Comparison of ENCODE assay signal across 21 cellular contexts in the genomic region with DNA sequence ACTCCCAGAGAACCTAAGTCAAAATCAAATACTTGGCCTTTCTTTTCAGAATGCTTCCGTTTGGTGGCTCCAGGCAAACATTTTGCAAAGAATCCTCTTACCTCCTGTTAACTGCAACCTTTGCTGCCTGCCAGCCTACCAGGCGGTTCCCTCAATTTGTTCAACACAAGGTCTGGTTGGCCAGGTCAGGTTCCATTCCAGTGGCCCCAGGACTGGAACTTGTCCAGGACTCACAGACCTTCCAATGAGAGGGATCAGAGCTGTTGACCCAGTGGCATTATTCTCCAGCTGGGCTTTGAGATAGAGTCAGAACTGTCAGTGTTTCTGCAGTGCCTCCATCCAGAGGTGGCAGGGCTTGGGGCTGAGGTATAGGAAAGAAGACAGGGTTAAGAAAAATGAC.
DNase-seq lines count a peak whose midpoint lies in the region; FAIRE-seq and TF ChIP-seq lines count a peak whose summit lies in the region.
"Had no signal": no experiment of that assay in that cellular context is flagged by ENCODE, and none has a peak within 500 bp of the region (broad histone marks: within the 10 kb centered on the region; RNA-seq: fewer than 3 reads in every experiment).

No MANE protein-coding gene starts in this region.

- TF ChIP-seq CTCF in A673 (conservative IDR thresholded peaks at IDR 0.05; ENCODE audit: low read depth, low read length) (no peak), MM.1S (IDR thresholded peaks at IDR 0.05; ENCODE audit: low read length) (no peak), stomach (IDR thresholded peaks at IDR 0.05) (no peak), uterus (IDR thresholded peaks at IDR 0.05) (no peak), D721Med (IDR thresholded peaks at IDR 0.05; ENCODE audit: insufficient read depth, missing control alignments) (no peak)

- BruUV-seq in A673 (replicated peaks; lab: Mats Ljungman, UMichigan), result no TSS peak

- DNase-seq in A673 (ENCODE audit: low spot score) (no peak), MM.1S (no peak), stomach (peak; percentile 70), uterus (no peak), NCI-H774 (lab: John Stamatoyannopoulos, UW) (no peak), D721Med (ENCODE audit: insufficient read length, low spot score) (no peak), SHP77 (lab: John Stamatoyannopoulos, UW) (no peak)
- DNase-seq: 8988T; C1 segment of cervical spinal cord; Caco-2; CD4-positive, alpha-beta memory T cell; DMS 273 treated with DMSO at 0.1 percent for 48 hours; DMS79; EL; GDM1; H9 had no signal

- peak overlapping the region; percentile 28 for H2AFZ ChIP-seq in MM.1S (ENCODE audit: low read length)

- no peaks in the 10 kb centered on the region for H3K9me2 ChIP-seq in MM.1S (replicated peaks; ENCODE audit: insufficient read depth, low read length)

- no peak overlapping the region for H3K9ac ChIP-seq in MM.1S (ENCODE audit: low read length)

- peaks cover 24% of the 10 kb centered on the region for H3K4me1 ChIP-seq in A673 (ENCODE audit: insufficient read depth, low read length, poor library complexity, severe bottlenecking)
- H3K4me1 ChIP-seq in MM.1S (ENCODE audit: low read length), result 0 out of 2 replicates have a peak, but pooled peaks cover 2% of the 10 kb centered on the region
- no peaks in the 10 kb centered on the region for H3K4me1 ChIP-seq in stomach
- no peaks in the 10 kb centered on the region for H3K4me1 ChIP-seq in uterus
- H3K4me1 ChIP-seq: A549, Caco-2 had no signal

- FAIRE-seq in D721Med (lab: Jason Lieb, UNC), result no peak
- FAIRE-seq: A549, GM12878, GM19239 had no signal

- H3K4me3 ChIP-seq in A673 (ENCODE audit: low read depth, low read length, poor library complexity, severe bottlenecking) (no peak overlapping the region), MM.1S (ENCODE audit: low read length) (no peak overlapping the region), stomach (no peak overlapping the region), uterus (no peak overlapping the region)
- H3K4me3 ChIP-seq: A549, GM12878, GM23338 had no signal

- no peaks in the 10 kb centered on the region for H3K79me2 ChIP-seq in MM.1S (ENCODE audit: low read length)

- no peaks in the 10 kb centered on the region for H4K20me1 ChIP-seq in MM.1S (ENCODE audit: insufficient read depth, low read length)

- 28 to 46% (median 44%) methylated on average over 2 of the region's 2 CpGs for WGBS in stomach, 5 donors

- no peaks in the 10 kb centered on the region for H3F3A ChIP-seq in MM.1S (ENCODE audit: insufficient read depth, low read length)

- H3K9me3 ChIP-seq in A673 (ENCODE audit: low read depth, low read length, poor library complexity, severe bottlenecking) (peaks cover under 1% of the 10 kb centered on the region), MM.1S (replicated peaks; ENCODE audit: insufficient read depth, low read length) (no peaks in the 10 kb centered on the region), stomach (no peaks in the 10 kb centered on the region), uterus (no peaks in the 10 kb centered on the region)
- H3K9me3 ChIP-seq: Caco-2 had no signal

- POLR2A ChIA-PET in A673 (lab: Charles Lee; ENCODE audit: low non-redundant PET), result no interaction called here

- intact Hi-C loops in A673 (cut with micrococcal nuclease; ENCODE audit: unreplicated experiment), result no loop called here
- intact Hi-C loops in stomach (cut with DNase I; ENCODE audit: low total_unique reads), result no loop called here
- intact Hi-C loops in uterus (cut with DNase I; ENCODE audit: low total_unique reads), result no loop called here

- H3K27me3 ChIP-seq in A673 (replicated peaks; ENCODE audit: insufficient read depth, low read depth, low read length, poor library complexity) (no peaks in the 10 kb centered on the region), MM.1S (replicated peaks; ENCODE audit: insufficient read depth, low read length) (no peaks in the 10 kb centered on the region), stomach (no peaks in the 10 kb centered on the region), uterus (no peaks in the 10 kb centered on the region)

- H3K27ac ChIP-seq in A673 (ENCODE audit: low read depth, low read length, poor library complexity, severe bottlenecking), result peak overlapping the region; percentile 85
- no peak overlapping the region for H3K27ac ChIP-seq in MM.1S (ENCODE audit: low read length)
- peak overlapping the region; percentile 35 for H3K27ac ChIP-seq in cingulate gyrus (ENCODE audit: low read depth, low read length)
- no peak overlapping the region for H3K27ac ChIP-seq in stomach
- no peak overlapping the region for H3K27ac ChIP-seq in uterus
- H3K27ac ChIP-seq: A549 had no signal

- no peak for TF ChIP-seq EP300 in stomach (IDR thresholded peaks at IDR 0.05)

- H3K4me2 ChIP-seq in MM.1S (ENCODE audit: low read depth, low read length), result no peak overlapping the region
- H3K4me2 ChIP-seq: A549, GM23338 had no signal

- TF ChIP-seq POLR2A in stomach (IDR thresholded peaks at IDR 0.05) (no peak), uterus (IDR thresholded peaks at IDR 0.05) (no peak)

- CTCF ChIA-PET in A673 (lab: Charles Lee), result interaction anchor here (0.8 kb wide), 1 partner anchor 11 kb away, joined by 3 read pairs; no protein-coding TSS in a partner anchor

- H3K36me3 ChIP-seq in A673 (ENCODE audit: insufficient read depth, low read length, poor library complexity, severe bottlenecking) (no peaks in the 10 kb centered on the region), MM.1S (replicated peaks; ENCODE audit: insufficient read depth, low read length) (no peaks in the 10 kb centered on the region), stomach (no peaks in the 10 kb centered on the region), uterus (no peaks in the 10 kb centered on the region)

Comparison
In these comparisons a context has a peak if more than half of its experiments do, and no peak if none do; other contexts are left out.
1. H3K27ac ChIP-seq: peak in A673 (single experiment) and cingulate gyrus (single experiment); none in MM.1S (single experiment), stomach (0 of 5) and uterus (0 of 2).